ENCODE assay signal across 23 cellular contexts in genomic region chr4:72951147-72951546, GRCh38.
DNase-seq lines count a peak whose midpoint lies in the region; ATAC-seq, FAIRE-seq and TF ChIP-seq lines count a peak whose summit lies in the region.
"Had no signal": no experiment of that assay in that cellular context is flagged by ENCODE, and none has a peak within 500 bp of the region (broad histone marks: within the 10 kb centered on the region; RNA-seq: fewer than 3 reads in every experiment).

No MANE protein-coding gene starts in this region.

- H3K4me3 ChIP-seq in right lobe of liver (no peak overlapping the region), HepG2 (replicated peaks in 1 of 3; ENCODE audit: insufficient read depth in 1 of 3, low read depth in 2 of 3, low read length in 3 of 3) (no peak overlapping the region), astrocyte (ENCODE audit: insufficient read depth, low read depth, low read length) (no peak overlapping the region)
- H3K4me3 ChIP-seq: transverse colon had no signal

- TF ChIP-seq EP300 in HepG2 (IDR thresholded peaks at IDR 0.05; ENCODE audit: low read depth in 2 of 2, low read length in 2 of 2) = no peak
- no peak for TF ChIP-seq EP300 in HepG2 (CRISPR knock-in tag; IDR thresholded peaks at IDR 0.05; ENCODE audit: borderline replicate concordance)

- H2AFZ ChIP-seq in HepG2 (ENCODE audit: low read length) (no peak overlapping the region), astrocyte (ENCODE audit: low read depth, low read length) (no peak overlapping the region)

- H3K9me3 Mint-ChIP-seq in astrocyte (ENCODE audit: unreplicated experiment) = no peaks in the 10 kb centered on the region

- peak; percentile 9 to 20 (median 18) for TF ChIP-seq CTCF in right lobe of liver (IDR thresholded peaks at IDR 0.05)
- no peak for TF ChIP-seq CTCF in HepG2 (CRISPR knock-in tag; IDR thresholded peaks at IDR 0.05)
- TF ChIP-seq CTCF in astrocyte (IDR thresholded peaks at IDR 0.05; ENCODE audit: insufficient read depth, low read depth, low read length) = peak; percentile 29
- peak; percentile 14 for TF ChIP-seq CTCF in foreskin keratinocyte (conservative IDR thresholded peaks at IDR 0.05)

- H3K79me2 ChIP-seq in HepG2 (ENCODE audit: insufficient read depth, low read length) = no peaks in the 10 kb centered on the region
- H3K79me2 ChIP-seq in astrocyte (ENCODE audit: insufficient read depth, low read length) = no peaks in the 10 kb centered on the region

- intact Hi-C loops in right lobe of liver (cut with DNase I) (no loop called here), HepG2 (cut with micrococcal nuclease; ENCODE audit: unreplicated experiment) (no loop called here)

- no peak for DNase-seq in right lobe of liver
- no peak for DNase-seq in HepG2 (ENCODE audit: low spot score)
- DNase-seq in astrocyte (ENCODE audit: low read depth) = no peak
- DNase-seq in foreskin keratinocyte = no peak
- no peak for DNase-seq in SW480 (ENCODE audit: low spot score)
- DNase-seq: ACHN; activated CD4-positive, alpha-beta T cell treated with anti-CD3 and anti-CD28 coated beads for 1 hour; amniotic stem cell; EL; head of caudate nucleus; kidney; mesenchymal stem cell; NCI-H1930; NCI-H510A; SHP77; stimulated activated naive CD4-positive, alpha-beta T cell; transverse colon had no signal

- H4K20me1 ChIP-seq in HepG2 (ENCODE audit: insufficient read depth, low read length) (no peaks in the 10 kb centered on the region), astrocyte (ENCODE audit: insufficient read depth, low read length) (no peaks in the 10 kb centered on the region)

- no peaks in the 10 kb centered on the region for H3K36me3 ChIP-seq in right lobe of liver
- H3K36me3 ChIP-seq in HepG2 (replicated peaks in 1 of 2; ENCODE audit: control insufficient read depth in 1 of 2, insufficient read depth in 2 of 2, low read length in 2 of 2) = no peaks in the 10 kb centered on the region
- no peaks in the 10 kb centered on the region for H3K36me3 ChIP-seq in astrocyte (ENCODE audit: insufficient read depth, low read length)
- H3K36me3 ChIP-seq: transverse colon had no signal

- FAIRE-seq in HepG2 (lab: Jason Lieb, UNC) = no peak
- FAIRE-seq in astrocyte (lab: Jason Lieb, UNC) = no peak
- FAIRE-seq: colon, kidney had no signal

- H3K9ac ChIP-seq in HepG2 (ENCODE audit: insufficient read depth, low read depth, low read length) (no peak overlapping the region), astrocyte (ENCODE audit: low read length) (no peak overlapping the region)

- H3K27ac ChIP-seq in right lobe of liver = no peak overlapping the region
- no peak overlapping the region for H3K27ac ChIP-seq in HepG2 (ENCODE audit: extremely low read length, insufficient read depth, low read length)
- H3K27ac ChIP-seq in astrocyte (ENCODE audit: low read depth, low read length) = peak overlapping the region; percentile 46
- H3K27ac ChIP-seq in foreskin keratinocyte = no peak overlapping the region
- H3K27ac ChIP-seq: HL-60, transverse colon had no signal

- WGBS in right lobe of liver (ENCODE audit: insufficient coverage, low coverage, low lambda C conversion rate, missing lambda C conversion rate) = 88% methylated on average over 1 of the region's 1 CpG
- 4% methylated on average over 1 of the region's 1 CpG for WGBS in HepG2 (ENCODE audit: low lambda C conversion rate)

- in situ Hi-C loops in HepG2 (cut with HindIII; ENCODE audit: extremely low pct_ligation_motif_present, low pct_unique_long_range_greater_than_20kb) = no loop called here

- no peak overlapping the region for H3K4me3 Mint-ChIP-seq in astrocyte (ENCODE audit: unreplicated experiment)
- H3K4me3 Mint-ChIP-seq: T-helper 2 cell treated with Interferon-gamma antibody and Interleukin-4, amounts not matched to agents 5 μg/mL and 100 μg/mL, for 36 hours had no signal

- TF ChIP-seq POLR2A in right lobe of liver (IDR thresholded peaks at IDR 0.05) = no peak
- no peak for TF ChIP-seq POLR2A in HepG2 (IDR thresholded peaks at IDR 0.05; ENCODE audit: insufficient read depth in 1 of 2, low read depth in 2 of 2, low read length in 2 of 2)

- H3K4me2 ChIP-seq in HepG2 (ENCODE audit: low read depth, low read length) (no peak overlapping the region), astrocyte (ENCODE audit: low read length) (no peak overlapping the region)

- ATAC-seq in right lobe of liver (no peak), HepG2 (no peak), foreskin keratinocyte (peak; percentile 46), GM21367 (IDR thresholded peaks at IDR 0.05; ENCODE audit: unreplicated experiment) (no peak), GM19467 (IDR thresholded peaks at IDR 0.05; ENCODE audit: unreplicated experiment) (no peak), GM19324 (IDR thresholded peaks at IDR 0.05; ENCODE audit: low FRiP score, unreplicated experiment) (no peak)

- CTCF ChIA-PET in HepG2 (lab: Yijun Ruan, JAX; ENCODE audit: low intra/inter-chr PET ratio, low total read pairs) = no interaction called here

- no peaks in the 10 kb centered on the region for H3K27me3 ChIP-seq in right lobe of liver
- H3K27me3 ChIP-seq in HepG2 (ENCODE audit: control insufficient read depth in 1 of 2, insufficient read depth in 2 of 2, low read length in 2 of 2) = no peaks in the 10 kb centered on the region; a peak in 1 of 5 replicates
- no peaks in the 10 kb centered on the region for H3K27me3 ChIP-seq in astrocyte (ENCODE audit: insufficient read depth, low read length)
- no peaks in the 10 kb centered on the region for H3K27me3 ChIP-seq in foreskin keratinocyte
- H3K27me3 ChIP-seq: transverse colon had no signal

- POLR2A ChIA-PET in HepG2 (lab: Yijun Ruan, JAX) = no interaction called here

- TF ChIP-seq RAD21 in HepG2 (CRISPR knock-in tag; IDR thresholded peaks at IDR 0.05) = no peak

- H3K4me1 Mint-ChIP-seq in astrocyte (ENCODE audit: low read depth, unreplicated experiment) = peaks cover 14% of the 10 kb centered on the region

- peak overlapping the region; percentile 22 for H3K27ac Mint-ChIP-seq in astrocyte (ENCODE audit: unreplicated experiment)
- H3K27ac Mint-ChIP-seq: T-helper 2 cell treated with Interferon-gamma antibody and Interleukin-4, amounts not matched to agents 5 μg/mL and 100 μg/mL, for 36 hours had no signal

- no TSS peak for BruUV-seq in HepG2 (replicated peaks; lab: Mats Ljungman, UMichigan)

- H3K36me3 Mint-ChIP-seq in astrocyte (ENCODE audit: low read depth, unreplicated experiment) = no peaks in the 10 kb centered on the region

- H3K4me1 ChIP-seq in right lobe of liver = no peaks in the 10 kb centered on the region
- no peaks in the 10 kb centered on the region for H3K4me1 ChIP-seq in HepG2 (ENCODE audit: insufficient read depth, low read length)
- H3K4me1 ChIP-seq in astrocyte (ENCODE audit: insufficient read depth, low read length) = peaks cover 4% of the 10 kb centered on the region
- H3K4me1 ChIP-seq in foreskin keratinocyte = no peaks in the 10 kb centered on the region
- H3K4me1 ChIP-seq: transverse colon had no signal

- no peaks in the 10 kb centered on the region for H3K9me3 ChIP-seq in right lobe of liver
- H3K9me3 ChIP-seq in HepG2 (ENCODE audit: low read length) = no peaks in the 10 kb centered on the region
- H3K9me3 ChIP-seq in astrocyte (ENCODE audit: insufficient read depth, low read depth, low read length) = no peaks in the 10 kb centered on the region
- H3K9me3 ChIP-seq: transverse colon had no signal

- H3K27me3 Mint-ChIP-seq in astrocyte (ENCODE audit: low read depth, unreplicated experiment) = no peaks in the 10 kb centered on the region

TF ChIP-seq in HepG2, 621 proteins besides CTCF, POLR2A, EP300 and RAD21 (continues in another document):
- TF ChIP-seq ZNF709 (CRISPR knock-in tag; IDR thresholded peaks at IDR 0.05) (no peak), FOXO4 (CRISPR knock-in tag; conservative IDR thresholded peaks at IDR 0.05) (no peak), SPEN (CRISPR knock-in tag; IDR thresholded peaks at IDR 0.05; ENCODE audit: low read depth) (no peak), GPN1 (CRISPR knock-in tag; IDR thresholded peaks at IDR 0.05; ENCODE audit: borderline replicate concordance) (no peak)
